In the genomic region with DNA sequence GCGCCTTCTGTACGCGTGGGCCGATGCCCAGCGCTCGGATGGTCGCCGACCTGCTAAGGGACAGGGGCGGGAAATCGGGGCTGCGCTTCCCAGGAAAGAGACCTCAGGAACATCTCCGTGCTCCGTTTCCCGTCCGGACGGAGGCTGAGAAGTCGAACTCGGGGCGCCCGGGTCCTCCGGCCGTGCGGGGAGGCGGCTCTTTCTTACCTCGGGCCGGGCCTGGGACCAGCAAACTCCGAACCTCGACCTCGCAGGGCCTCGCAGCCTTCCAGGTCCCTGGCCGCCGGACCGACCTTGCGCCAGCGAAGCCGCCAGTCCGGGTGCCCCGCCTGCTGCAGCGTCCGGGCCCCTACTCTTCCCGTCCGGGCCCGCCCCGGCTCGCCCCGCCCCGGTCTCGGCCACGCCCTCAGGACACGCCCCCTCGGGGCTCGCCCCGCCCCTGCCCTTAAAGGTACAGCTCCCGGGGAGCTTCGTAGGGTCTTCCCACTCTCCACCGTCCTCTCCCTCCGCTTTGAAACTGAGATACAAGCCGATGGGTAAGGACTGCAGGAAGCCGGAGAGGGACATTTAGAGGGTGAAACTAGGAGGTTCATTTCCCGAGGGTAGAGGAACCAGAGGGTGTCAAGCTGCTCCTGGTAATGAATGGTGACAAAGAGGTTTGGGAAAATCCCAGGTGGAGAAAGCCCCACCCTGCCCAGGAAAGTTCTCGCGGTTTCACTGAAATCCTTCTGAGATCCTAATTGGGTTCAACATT, we compare ENCODE assay signal across 8 cellular contexts. TPM values are rescaled to one million over a fixed set of nuclear protein-coding genes. Genes with fewer than 3 reads are reported as not detected.
A peak's percentile ranks its signal among the peaks of the same experiment; 100 is the strongest.
DNase-seq lines count a peak whose midpoint lies in the region; ATAC-seq and TF ChIP-seq lines count a peak whose summit lies in the region.

A gene (minus strand): TSS at position 324 of the 754 bp plus-strand sequence. CDS start 2,231 bp downstream, outside the sequence.

- no peaks in the 10 kb centered on the region for H3K27me3 Mint-ChIP-seq in Caco-2 (ENCODE audit: insufficient read depth, unreplicated experiment)
- no peaks in the 10 kb centered on the region for H3K27me3 Mint-ChIP-seq in activated T-cell treated with anti-CD3 and anti-CD28 coated beads, Interleukin-2, amount 50 U/mL, for 24 hours

- no peaks in the 10 kb centered on the region for H3F3A ChIP-seq in PC-3 (ENCODE audit: low read length, unreplicated experiment)

- H3K36me3 ChIP-seq in Caco-2 (ENCODE audit: control insufficient read depth, insufficient read depth, low read length): no peaks in the 10 kb centered on the region
- peaks cover 12% of the 10 kb centered on the region; the same call in 1 of the 2 replicates for H3K36me3 ChIP-seq in PC-3 (ENCODE audit: low read depth, low read length)
- peaks cover 7 to 13% of the 10 kb centered on the region in 2 donors for H3K36me3 ChIP-seq in esophagus (ENCODE audit: control insufficient read depth in 2 of 2, insufficient read depth in 2 of 2, low read length in 1 of 2)
- peaks cover 4% of the 10 kb centered on the region for H3K36me3 ChIP-seq in muscle layer of colon (ENCODE audit: insufficient read depth, low read length)

- H3K4me1 ChIP-seq in Caco-2 (peaks cover 5% of the 10 kb centered on the region; the same call in 1 of the 2 replicates), PC-3 (ENCODE audit: insufficient read depth, low read length) (peaks cover 15% of the 10 kb centered on the region), esophagus (ENCODE audit: control insufficient read depth in 2 of 2, insufficient read depth in 2 of 2, low read length in 1 of 2) (peaks cover 0 to 2% of the 10 kb centered on the region in 2 donors), muscle layer of colon (ENCODE audit: insufficient read depth, low read length) (peaks cover 8% of the 10 kb centered on the region)

- H3K4me3 ChIP-seq in Caco-2 (ENCODE audit: low read depth, low read length): peak within 1 kb of the TSS; percentile 49
- H3K4me3 ChIP-seq in PC-3 (ENCODE audit: low read length): peak within 1 kb of the TSS; percentile 77
- H3K4me3 ChIP-seq in esophagus (ENCODE audit: low read depth in 1 of 2, low read length in 2 of 2): peak within 1 kb of the TSS; percentile 75 to 83
- H3K4me3 ChIP-seq in muscle layer of colon (ENCODE audit: low read depth in 1 of 2, low read length in 2 of 2): peak within 1 kb of the TSS; percentile 62 to 70

- no peaks in the 10 kb centered on the region for H3K9me2 ChIP-seq in PC-3 (replicated peaks; ENCODE audit: low read length)

- no peaks in the 10 kb centered on the region for H4K20me1 ChIP-seq in PC-3 (ENCODE audit: low read length)

- ATAC-seq in GM19463 (IDR thresholded peaks at IDR 0.05; ENCODE audit: unreplicated experiment) (peak; percentile 99), PC-3 (peak; percentile 95)

- H3K27ac Mint-ChIP-seq in Caco-2 (ENCODE audit: unreplicated experiment): peak within 1 kb of the TSS; percentile 72
- H3K27ac Mint-ChIP-seq in activated T-cell treated with anti-CD3 and anti-CD28 coated beads, Interleukin-2, amount 50 U/mL, for 24 hours: peak within 1 kb of the TSS; percentile 86

- DNase-seq in Caco-2 (peak; percentile 85 to 92), HS-27A (ENCODE audit: low read depth) (peak; percentile 33), PC-3 (peak; percentile 93)
- DNase-seq in activated T-cell treated with anti-CD3 and anti-CD28 coated beads, Interleukin-2, amount 50 U/mL, for 24 hours: peak; percentile 97
- peak; percentile 96 for DNase-seq in stimulated activated CD8-positive, alpha-beta memory T cell treated with anti-CD3 and anti-CD28 coated beads, Interleukin-4, amount 100 ng/mL, for 48 hours

- WGBS in esophagus, 2 donors: 1% methylated on average over 57 to 62 of the region's 62 CpGs

- H3K4me1 Mint-ChIP-seq in Caco-2 (ENCODE audit: low read depth, unreplicated experiment): no peaks in the 10 kb centered on the region
- peaks cover 37% of the 10 kb centered on the region for H3K4me1 Mint-ChIP-seq in activated T-cell treated with anti-CD3 and anti-CD28 coated beads, Interleukin-2, amount 50 U/mL, for 24 hours (ENCODE audit: low read depth)

- POLR2A ChIA-PET in Caco-2 (lab: Charles Lee) (interaction anchor here (0.6 to 1.0 kb wide), 8 partner anchors 51 to 417 kb away, joined by 5 to 15 read pairs (median 8); a partner anchor contains a TSS), PC-3 (lab: Charles Lee; ENCODE audit: unreplicated experiment) (interaction anchor here (0.6 to 1.0 kb wide), 4 partner anchors 108 to 1979 kb away, joined by 10 to 18 read pairs (median 16); a partner anchor contains a TSS)

- H3K9me3 Mint-ChIP-seq in Caco-2 (ENCODE audit: unreplicated experiment): no peaks in the 10 kb centered on the region
- no peaks in the 10 kb centered on the region for H3K9me3 Mint-ChIP-seq in activated T-cell treated with anti-CD3 and anti-CD28 coated beads, Interleukin-2, amount 50 U/mL, for 24 hours

- intact Hi-C loops in Caco-2 (cut with micrococcal nuclease; ENCODE audit: unreplicated experiment) (loop anchor here (1.0 kb wide), 2 partner anchors 23 to 36 kb away; a partner anchor contains a TSS), PC-3 (cut with micrococcal nuclease) (loop anchor here (1.0 kb wide), 1 partner anchor 23 kb away; a partner anchor contains a TSS)

- peaks cover 19% of the 10 kb centered on the region for H3K79me2 ChIP-seq in PC-3 (ENCODE audit: low read length)

- no peak for TF ChIP-seq CTCF in Caco-2 (IDR thresholded peaks at IDR 0.05; ENCODE audit: insufficient read depth in 1 of 2, low read depth in 1 of 2, low read length in 1 of 2, severe bottlenecking in 1 of 2, unreplicated experiment in 1 of 2)
- no peak for TF ChIP-seq CTCF in PC-3 (conservative IDR thresholded peaks at IDR 0.05; ENCODE audit: low read depth, low read length)

- no TSS peak for BruUV-seq in Caco-2 (replicated peaks; lab: Mats Ljungman, UMichigan)
- BruUV-seq in PC-3 (replicated peaks; lab: Mats Ljungman, UMichigan): no TSS peak

- peak within 1 kb of the TSS; percentile 82 for H2AFZ ChIP-seq in PC-3 (ENCODE audit: low read length)

- H3K9me3 ChIP-seq in Caco-2 (no peaks in the 10 kb centered on the region), PC-3 (ENCODE audit: low read length) (no peaks in the 10 kb centered on the region), esophagus (ENCODE audit: control insufficient read depth in 2 of 2, insufficient read depth in 1 of 2, low read depth in 1 of 2, low read length in 1 of 2) (no peaks in the 10 kb centered on the region), muscle layer of colon (ENCODE audit: low read length) (no peaks in the 10 kb centered on the region)

- peaks cover 6% of the 10 kb centered on the region for H3K36me3 Mint-ChIP-seq in Caco-2 (ENCODE audit: insufficient read depth, unreplicated experiment)
- H3K36me3 Mint-ChIP-seq in activated T-cell treated with anti-CD3 and anti-CD28 coated beads, Interleukin-2, amount 50 U/mL, for 24 hours (ENCODE audit: low read depth): peaks cover 33% of the 10 kb centered on the region

- H3K27ac ChIP-seq in PC-3 (ENCODE audit: low read length) (no peak within 1 kb of the TSS), esophagus (ENCODE audit: low read depth in 2 of 2, low read length in 1 of 2) (peak within 1 kb of the TSS; percentile 75 to 90), muscle layer of colon (ENCODE audit: low read depth, low read length) (peak within 1 kb of the TSS; percentile 63)

- H3K27me3 ChIP-seq in Caco-2 (replicated peaks; ENCODE audit: control insufficient read depth, insufficient read depth, low read length) (no peaks in the 10 kb centered on the region), PC-3 (ENCODE audit: low read length) (no peaks in the 10 kb centered on the region), esophagus (ENCODE audit: control insufficient read depth in 1 of 2, insufficient read depth in 2 of 2, low read length in 2 of 2) (no peaks in the 10 kb centered on the region), muscle layer of colon (ENCODE audit: control insufficient read depth in 1 of 2, insufficient read depth in 2 of 2, low read length in 2 of 2) (no peaks in the 10 kb centered on the region)

- peak within 1 kb of the TSS; percentile 88 for H3K4me2 ChIP-seq in PC-3 (ENCODE audit: low read length)

- H3K9ac ChIP-seq in PC-3 (ENCODE audit: low read length): peak within 1 kb of the TSS; percentile 77
- H3K9ac ChIP-seq in muscle layer of colon (ENCODE audit: low read length): peak within 1 kb of the TSS; percentile 15

- CTCF ChIA-PET in Caco-2 (lab: Charles Lee): interaction anchor here (0.6 to 1.4 kb wide), 6 partner anchors 13 to 1322 kb away, joined by 3 to 5 read pairs (median 3); a partner anchor contains a TSS
- CTCF ChIA-PET in PC-3 (lab: Charles Lee): interaction anchor here (0.5 to 1.0 kb wide), 7 partner anchors 24 to 342 kb away, joined by 3 to 7 read pairs (median 4); a partner anchor contains a TSS

- peak within 1 kb of the TSS; percentile 77 for H3K4me3 Mint-ChIP-seq in Caco-2 (ENCODE audit: unreplicated experiment)
- peak within 1 kb of the TSS; percentile 98 for H3K4me3 Mint-ChIP-seq in activated T-cell treated with anti-CD3 and anti-CD28 coated beads, Interleukin-2, amount 50 U/mL, for 24 hours

RNA-seq across cellular contexts. Expression of the gene that starts here (rescaled TPM):
- total RNA-seq in Caco-2 (2022): 13.0 and 13.9 TPM in 2 replicates
- total RNA-seq in PC-3 (2014; rRNA removed): 34.1 and 50.2 TPM in 2 replicates
- polyA plus RNA-seq in esophagus: 10 to 100 TPM; 17.2 to 19.3 TPM

Comparison
In these comparisons a context has a peak if more than half of its experiments do, and no peak if none do; other contexts are left out.
1. DNase-seq: peak in every context shown above with its lines; median percentile 97 in activated T-cell treated with anti-CD3 and anti-CD28 coated beads, Interleukin-2, amount 50 U/mL, for 24 hours; 96 in stimulated activated CD8-positive, alpha-beta memory T cell treated with anti-CD3 and anti-CD28 coated beads, Interleukin-4, amount 100 ng/mL, for 48 hours; 93 in PC-3; 88 in Caco-2; 33 in HS-27A.